ENCODE assay signal across 1 cellular context in the genomic region with DNA sequence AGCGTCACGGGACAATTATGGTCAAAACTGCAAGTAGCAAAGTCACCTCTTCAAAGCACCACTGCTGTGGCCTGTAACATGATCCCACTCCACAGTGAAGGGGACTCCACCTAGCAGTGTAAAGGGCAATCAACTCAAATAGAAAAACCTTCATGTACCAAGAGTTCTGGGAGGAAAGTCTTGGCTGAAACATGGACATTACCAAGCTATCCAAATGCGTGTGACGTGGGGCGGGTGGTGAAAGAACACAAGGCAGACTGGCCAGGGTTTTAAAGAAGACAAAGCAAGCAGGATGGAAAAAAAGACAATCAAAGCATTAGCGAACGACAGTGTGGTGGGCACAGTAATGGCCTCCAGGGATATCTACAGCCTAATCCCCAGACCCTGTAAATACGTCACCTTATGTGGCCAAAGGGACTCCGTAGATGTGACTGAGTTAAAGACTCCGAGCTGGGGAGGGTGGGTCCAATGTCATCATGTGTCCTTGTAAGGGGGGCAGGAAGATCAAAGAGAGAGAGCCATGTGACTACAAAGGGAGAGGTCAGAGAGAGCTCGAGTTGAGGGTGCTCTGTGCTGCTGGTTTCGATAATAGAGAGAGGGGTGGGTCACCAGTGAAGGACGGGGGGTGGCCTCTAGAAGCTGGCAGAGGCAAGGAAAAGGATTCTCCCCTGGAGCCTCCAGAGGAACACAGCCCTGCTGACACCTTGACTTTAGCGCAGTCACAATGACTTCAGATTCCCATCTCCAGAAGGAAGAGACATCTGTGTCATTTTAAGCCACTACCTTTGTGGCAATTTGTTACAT.
TF ChIP-seq lines count a peak whose summit lies in the region.

No MANE protein-coding gene starts in this region.

TF ChIP-seq in HepG2, 621 proteins besides CTCF, POLR2A, EP300 and RAD21 (continued from another document and continues in another):
- TF ChIP-seq, protein P1, sequence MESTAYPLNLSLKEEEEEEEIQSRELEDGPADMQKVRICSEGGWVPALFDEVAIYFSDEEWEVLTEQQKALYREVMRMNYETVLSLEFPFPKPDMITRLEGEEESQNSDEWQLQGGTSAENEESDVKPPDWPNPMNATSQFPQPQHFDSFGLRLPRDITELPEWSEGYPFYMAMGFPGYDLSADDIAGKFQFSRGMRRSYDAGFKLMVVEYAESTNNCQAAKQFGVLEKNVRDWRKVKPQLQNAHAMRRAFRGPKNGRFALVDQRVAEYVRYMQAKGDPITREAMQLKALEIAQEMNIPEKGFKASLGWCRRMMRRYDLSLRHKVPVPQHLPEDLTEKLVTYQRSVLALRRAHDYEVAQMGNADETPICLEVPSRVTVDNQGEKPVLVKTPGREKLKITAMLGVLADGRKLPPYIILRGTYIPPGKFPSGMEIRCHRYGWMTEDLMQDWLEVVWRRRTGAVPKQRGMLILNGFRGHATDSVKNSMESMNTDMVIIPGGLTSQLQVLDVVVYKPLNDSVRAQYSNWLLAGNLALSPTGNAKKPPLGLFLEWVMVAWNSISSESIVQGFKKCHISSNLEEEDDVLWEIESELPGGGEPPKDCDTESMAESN (CRISPR knock-in tag; conservative IDR thresholded peaks at IDR 0.05): no peak
- TF ChIP-seq ZNF563 (CRISPR knock-in tag; IDR thresholded peaks at IDR 0.05) (no peak), ZNF282 (IDR thresholded peaks at IDR 0.05; ENCODE audit: partially characterized antibody) (no peak), SP4 (CRISPR knock-in tag; IDR thresholded peaks at IDR 0.05) (peak; percentile 57; the same call in 1 of the 2 replicates), CBX1 (IDR thresholded peaks at IDR 0.05; ENCODE audit: low read depth) (no peak), ZNF569 (CRISPR knock-in tag; IDR thresholded peaks at IDR 0.05; ENCODE audit: borderline replicate concordance) (no peak), FOXO1 (CRISPR knock-in tag; IDR thresholded peaks at IDR 0.05) (no peak), HOXA3 (CRISPR knock-in tag; IDR thresholded peaks at IDR 0.05) (peak; percentile 92), POGZ (CRISPR knock-in tag; IDR thresholded peaks at IDR 0.05) (peak; percentile 45; the same call in 1 of the 2 replicates), ZNF777 (CRISPR knock-in tag; IDR thresholded peaks at IDR 0.05) (no peak), ZKSCAN8 (CRISPR knock-in tag; IDR thresholded peaks at IDR 0.05; ENCODE audit: borderline replicate concordance) (0 out of 2 replicates have a peak, but pooled peaks have one; percentile 10), FIP1L1 (IDR thresholded peaks at IDR 0.05; ENCODE audit: borderline replicate concordance, insufficient read depth, low read depth, low read length) (no peak), TGIF2 (CRISPR knock-in tag; IDR thresholded peaks at IDR 0.05) (peak; percentile 44; the same call in 1 of the 2 replicates), MIXL1 (CRISPR knock-in tag; IDR thresholded peaks at IDR 0.05) (peak; percentile 30), ZNF44 (CRISPR knock-in tag; IDR thresholded peaks at IDR 0.05) (peak; percentile 76; the same call in 1 of the 2 replicates), ZNF343 (CRISPR knock-in tag; IDR thresholded peaks at IDR 0.05) (no peak; the same call in none of the 2 replicates), ARNT (IDR thresholded peaks at IDR 0.05) (no peak), ONECUT2 (CRISPR knock-in tag; IDR thresholded peaks at IDR 0.05) (no peak), JUN (CRISPR knock-in tag; IDR thresholded peaks at IDR 0.05) (no peak), ELF3 (CRISPR knock-in tag; IDR thresholded peaks at IDR 0.05) (peak; percentile 58; the same call in 1 of the 2 replicates), PHF8 (CRISPR knock-in tag; IDR thresholded peaks at IDR 0.05) (no peak), SRSF9 (IDR thresholded peaks at IDR 0.05; ENCODE audit: borderline replicate concordance, insufficient read depth, low read depth, low read length, poor library complexity, severe bottlenecking) (no peak), SYNCRIP (IDR thresholded peaks at IDR 0.05; ENCODE audit: insufficient read depth, low read depth, low read length) (no peak), ZNF749 (CRISPR knock-in tag; IDR thresholded peaks at IDR 0.05; ENCODE audit: borderline replicate concordance) (peak; percentile 34; the same call in 1 of the 2 replicates), IKZF4 (CRISPR knock-in tag; IDR thresholded peaks at IDR 0.05; ENCODE audit: borderline replicate concordance, low read depth, not compliant biosample characterization) (no peak), ZBTB1 (CRISPR knock-in tag; IDR thresholded peaks at IDR 0.05; ENCODE audit: borderline replicate concordance) (no peak), ZNF670 (CRISPR knock-in tag; IDR thresholded peaks at IDR 0.05; ENCODE audit: borderline replicate concordance) (no peak), ZNF460 (CRISPR knock-in tag; IDR thresholded peaks at IDR 0.05; ENCODE audit: borderline replicate concordance) (peak; percentile 13; the same call in 1 of the 2 replicates), MZF1 (CRISPR knock-in tag; IDR thresholded peaks at IDR 0.05; ENCODE audit: borderline replicate concordance) (no peak), MTA3 (CRISPR knock-in tag; IDR thresholded peaks at IDR 0.05) (no peak), SMAD3 (CRISPR knock-in tag; IDR thresholded peaks at IDR 0.05) (no peak; the same call in 1 of the 2 replicates), ATF7-NPFF (CRISPR knock-in tag; IDR thresholded peaks at IDR 0.05; ENCODE audit: low read depth) (no peak), MIER3 (CRISPR knock-in tag; IDR thresholded peaks at IDR 0.05; ENCODE audit: borderline replicate concordance) (no peak), SOX5 (CRISPR knock-in tag; IDR thresholded peaks at IDR 0.05; ENCODE audit: borderline replicate concordance) (peak; percentile 87), TP53 (CRISPR knock-in tag; conservative IDR thresholded peaks at IDR 0.05) (peak; percentile 76; the same call in 1 of the 2 replicates)
- TF ChIP-seq, protein P2, sequence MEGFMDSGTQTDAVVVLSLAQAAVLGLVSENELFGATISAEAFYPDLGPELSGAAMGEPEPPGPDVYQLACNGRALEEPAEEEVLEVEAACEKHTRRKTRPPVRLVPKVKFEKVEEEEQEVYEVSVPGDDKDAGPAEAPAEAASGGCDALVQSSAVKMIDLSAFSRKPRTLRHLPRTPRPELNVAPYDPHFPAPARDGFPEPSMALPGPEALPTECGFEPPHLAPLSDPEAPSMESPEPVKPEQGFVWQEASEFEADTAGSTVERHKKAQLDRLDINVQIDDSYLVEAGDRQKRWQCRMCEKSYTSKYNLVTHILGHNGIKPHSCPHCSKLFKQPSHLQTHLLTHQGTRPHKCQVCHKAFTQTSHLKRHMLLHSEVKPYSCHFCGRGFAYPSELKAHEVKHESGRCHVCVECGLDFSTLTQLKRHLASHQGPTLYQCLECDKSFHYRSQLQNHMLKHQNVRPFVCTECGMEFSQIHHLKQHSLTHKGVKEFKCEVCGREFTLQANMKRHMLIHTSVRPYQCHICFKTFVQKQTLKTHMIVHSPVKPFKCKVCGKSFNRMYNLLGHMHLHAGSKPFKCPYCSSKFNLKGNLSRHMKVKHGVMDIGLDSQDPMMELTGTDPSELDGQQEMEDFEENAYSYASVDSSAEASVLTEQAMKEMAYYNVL (CRISPR knock-in tag; IDR thresholded peaks at IDR 0.05; ENCODE audit: borderline replicate concordance): no peak
- TF ChIP-seq, protein P3, sequence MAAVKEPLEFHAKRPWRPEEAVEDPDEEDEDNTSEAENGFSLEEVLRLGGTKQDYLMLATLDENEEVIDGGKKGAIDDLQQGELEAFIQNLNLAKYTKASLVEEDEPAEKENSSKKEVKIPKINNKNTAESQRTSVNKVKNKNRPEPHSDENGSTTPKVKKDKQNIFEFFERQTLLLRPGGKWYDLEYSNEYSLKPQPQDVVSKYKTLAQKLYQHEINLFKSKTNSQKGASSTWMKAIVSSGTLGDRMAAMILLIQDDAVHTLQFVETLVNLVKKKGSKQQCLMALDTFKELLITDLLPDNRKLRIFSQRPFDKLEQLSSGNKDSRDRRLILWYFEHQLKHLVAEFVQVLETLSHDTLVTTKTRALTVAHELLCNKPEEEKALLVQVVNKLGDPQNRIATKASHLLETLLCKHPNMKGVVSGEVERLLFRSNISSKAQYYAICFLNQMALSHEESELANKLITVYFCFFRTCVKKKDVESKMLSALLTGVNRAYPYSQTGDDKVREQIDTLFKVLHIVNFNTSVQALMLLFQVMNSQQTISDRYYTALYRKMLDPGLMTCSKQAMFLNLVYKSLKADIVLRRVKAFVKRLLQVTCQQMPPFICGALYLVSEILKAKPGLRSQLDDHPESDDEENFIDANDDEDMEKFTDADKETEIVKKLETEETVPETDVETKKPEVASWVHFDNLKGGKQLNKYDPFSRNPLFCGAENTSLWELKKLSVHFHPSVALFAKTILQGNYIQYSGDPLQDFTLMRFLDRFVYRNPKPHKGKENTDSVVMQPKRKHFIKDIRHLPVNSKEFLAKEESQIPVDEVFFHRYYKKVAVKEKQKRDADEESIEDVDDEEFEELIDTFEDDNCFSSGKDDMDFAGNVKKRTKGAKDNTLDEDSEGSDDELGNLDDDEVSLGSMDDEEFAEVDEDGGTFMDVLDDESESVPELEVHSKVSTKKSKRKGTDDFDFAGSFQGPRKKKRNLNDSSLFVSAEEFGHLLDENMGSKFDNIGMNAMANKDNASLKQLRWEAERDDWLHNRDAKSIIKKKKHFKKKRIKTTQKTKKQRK (IDR thresholded peaks at IDR 0.05; ENCODE audit: low read length): no peak
- TF ChIP-seq, protein P4, sequence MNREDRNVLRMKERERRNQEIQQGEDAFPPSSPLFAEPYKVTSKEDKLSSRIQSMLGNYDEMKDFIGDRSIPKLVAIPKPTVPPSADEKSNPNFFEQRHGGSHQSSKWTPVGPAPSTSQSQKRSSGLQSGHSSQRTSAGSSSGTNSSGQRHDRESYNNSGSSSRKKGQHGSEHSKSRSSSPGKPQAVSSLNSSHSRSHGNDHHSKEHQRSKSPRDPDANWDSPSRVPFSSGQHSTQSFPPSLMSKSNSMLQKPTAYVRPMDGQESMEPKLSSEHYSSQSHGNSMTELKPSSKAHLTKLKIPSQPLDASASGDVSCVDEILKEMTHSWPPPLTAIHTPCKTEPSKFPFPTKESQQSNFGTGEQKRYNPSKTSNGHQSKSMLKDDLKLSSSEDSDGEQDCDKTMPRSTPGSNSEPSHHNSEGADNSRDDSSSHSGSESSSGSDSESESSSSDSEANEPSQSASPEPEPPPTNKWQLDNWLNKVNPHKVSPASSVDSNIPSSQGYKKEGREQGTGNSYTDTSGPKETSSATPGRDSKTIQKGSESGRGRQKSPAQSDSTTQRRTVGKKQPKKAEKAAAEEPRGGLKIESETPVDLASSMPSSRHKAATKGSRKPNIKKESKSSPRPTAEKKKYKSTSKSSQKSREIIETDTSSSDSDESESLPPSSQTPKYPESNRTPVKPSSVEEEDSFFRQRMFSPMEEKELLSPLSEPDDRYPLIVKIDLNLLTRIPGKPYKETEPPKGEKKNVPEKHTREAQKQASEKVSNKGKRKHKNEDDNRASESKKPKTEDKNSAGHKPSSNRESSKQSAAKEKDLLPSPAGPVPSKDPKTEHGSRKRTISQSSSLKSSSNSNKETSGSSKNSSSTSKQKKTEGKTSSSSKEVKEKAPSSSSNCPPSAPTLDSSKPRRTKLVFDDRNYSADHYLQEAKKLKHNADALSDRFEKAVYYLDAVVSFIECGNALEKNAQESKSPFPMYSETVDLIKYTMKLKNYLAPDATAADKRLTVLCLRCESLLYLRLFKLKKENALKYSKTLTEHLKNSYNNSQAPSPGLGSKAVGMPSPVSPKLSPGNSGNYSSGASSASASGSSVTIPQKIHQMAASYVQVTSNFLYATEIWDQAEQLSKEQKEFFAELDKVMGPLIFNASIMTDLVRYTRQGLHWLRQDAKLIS (CRISPR knock-in tag; IDR thresholded peaks at IDR 0.05): 0 out of 2 replicates have a peak, but pooled peaks have one; percentile 11
- TF ChIP-seq, protein P5, sequence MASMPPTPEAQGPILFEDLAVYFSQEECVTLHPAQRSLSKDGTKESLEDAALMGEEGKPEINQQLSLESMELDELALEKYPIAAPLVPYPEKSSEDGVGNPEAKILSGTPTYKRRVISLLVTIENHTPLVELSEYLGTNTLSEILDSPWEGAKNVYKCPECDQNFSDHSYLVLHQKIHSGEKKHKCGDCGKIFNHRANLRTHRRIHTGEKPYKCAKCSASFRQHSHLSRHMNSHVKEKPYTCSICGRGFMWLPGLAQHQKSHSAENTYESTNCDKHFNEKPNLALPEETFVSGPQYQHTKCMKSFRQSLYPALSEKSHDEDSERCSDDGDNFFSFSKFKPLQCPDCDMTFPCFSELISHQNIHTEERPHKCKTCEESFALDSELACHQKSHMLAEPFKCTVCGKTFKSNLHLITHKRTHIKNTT (CRISPR knock-in tag; IDR thresholded peaks at IDR 0.05): no peak
- TF ChIP-seq, protein P6, sequence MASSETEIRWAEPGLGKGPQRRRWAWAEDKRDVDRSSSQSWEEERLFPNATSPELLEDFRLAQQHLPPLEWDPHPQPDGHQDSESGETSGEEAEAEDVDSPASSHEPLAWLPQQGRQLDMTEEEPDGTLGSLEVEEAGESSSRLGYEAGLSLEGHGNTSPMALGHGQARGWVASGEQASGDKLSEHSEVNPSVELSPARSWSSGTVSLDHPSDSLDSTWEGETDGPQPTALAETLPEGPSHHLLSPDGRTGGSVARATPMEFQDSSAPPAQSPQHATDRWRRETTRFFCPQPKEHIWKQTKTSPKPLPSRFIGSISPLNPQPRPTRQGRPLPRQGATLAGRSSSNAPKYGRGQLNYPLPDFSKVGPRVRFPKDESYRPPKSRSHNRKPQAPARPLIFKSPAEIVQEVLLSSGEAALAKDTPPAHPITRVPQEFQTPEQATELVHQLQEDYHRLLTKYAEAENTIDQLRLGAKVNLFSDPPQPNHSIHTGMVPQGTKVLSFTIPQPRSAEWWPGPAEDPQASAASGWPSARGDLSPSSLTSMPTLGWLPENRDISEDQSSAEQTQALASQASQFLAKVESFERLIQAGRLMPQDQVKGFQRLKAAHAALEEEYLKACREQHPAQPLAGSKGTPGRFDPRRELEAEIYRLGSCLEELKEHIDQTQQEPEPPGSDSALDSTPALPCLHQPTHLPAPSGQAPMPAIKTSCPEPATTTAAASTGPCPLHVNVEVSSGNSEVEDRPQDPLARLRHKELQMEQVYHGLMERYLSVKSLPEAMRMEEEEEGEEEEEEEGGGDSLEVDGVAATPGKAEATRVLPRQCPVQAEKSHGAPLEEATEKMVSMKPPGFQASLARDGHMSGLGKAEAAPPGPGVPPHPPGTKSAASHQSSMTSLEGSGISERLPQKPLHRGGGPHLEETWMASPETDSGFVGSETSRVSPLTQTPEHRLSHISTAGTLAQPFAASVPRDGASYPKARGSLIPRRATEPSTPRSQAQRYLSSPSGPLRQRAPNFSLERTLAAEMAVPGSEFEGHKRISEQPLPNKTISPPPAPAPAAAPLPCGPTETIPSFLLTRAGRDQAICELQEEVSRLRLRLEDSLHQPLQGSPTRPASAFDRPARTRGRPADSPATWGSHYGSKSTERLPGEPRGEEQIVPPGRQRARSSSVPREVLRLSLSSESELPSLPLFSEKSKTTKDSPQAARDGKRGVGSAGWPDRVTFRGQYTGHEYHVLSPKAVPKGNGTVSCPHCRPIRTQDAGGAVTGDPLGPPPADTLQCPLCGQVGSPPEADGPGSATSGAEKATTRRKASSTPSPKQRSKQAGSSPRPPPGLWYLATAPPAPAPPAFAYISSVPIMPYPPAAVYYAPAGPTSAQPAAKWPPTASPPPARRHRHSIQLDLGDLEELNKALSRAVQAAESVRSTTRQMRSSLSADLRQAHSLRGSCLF (CRISPR knock-in tag; IDR thresholded peaks at IDR 0.05; ENCODE audit: borderline replicate concordance): no peak
